12 cellular contexts compared by ENCODE assay signal in the genomic region with DNA sequence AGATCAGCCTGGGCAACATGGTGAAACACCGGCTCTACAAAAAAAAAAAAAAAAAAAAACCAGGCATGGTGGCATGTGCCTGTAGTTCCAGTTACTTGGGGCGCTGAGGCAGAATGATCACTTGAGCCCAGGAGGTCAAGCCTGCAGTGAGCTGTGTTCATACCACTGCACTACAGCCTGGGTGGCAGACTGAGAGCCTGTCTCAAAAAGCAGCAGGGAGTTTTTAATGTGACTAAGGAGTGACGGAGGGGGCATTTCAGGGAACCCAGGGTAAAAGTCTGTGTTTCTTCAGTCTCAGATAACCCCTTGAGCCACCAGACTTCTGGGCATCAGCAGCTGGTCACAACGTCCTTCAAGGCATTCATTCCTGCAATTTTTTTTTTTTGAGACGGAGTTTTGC. TPM values are rescaled to one million over a fixed set of nuclear protein-coding genes. Genes with fewer than 3 reads are reported as not detected.
DNase-seq lines count a peak whose midpoint lies in the region; ATAC-seq, FAIRE-seq and TF ChIP-seq lines count a peak whose summit lies in the region.
"Had no signal": no experiment of that assay in that cellular context is flagged by ENCODE, and none has a peak within 500 bp of the region (broad histone marks: within the 10 kb centered on the region; RNA-seq: fewer than 3 reads in every experiment).

No MANE protein-coding gene starts in this region.

- POLR2A ChIA-PET in K562 (lab: Yijun Ruan, JAX) = interaction anchor here (0.6 to 1.2 kb wide), 5 partner anchors 17 to 141 kb away, joined by 3 to 6 read pairs (median 3); partner anchors contain the start of gene CUEDC2

- H3K27me3 Mint-ChIP-seq in CD14-positive monocyte (ENCODE audit: low read depth in 3 of 3) = peaks cover 0 to 3% (median 2%) of the 10 kb centered on the region in 3 donors
- no peaks in the 10 kb centered on the region for H3K27me3 Mint-ChIP-seq in natural killer cell treated with Interleukin-12 subunit alpha and Interleukin-12 subunit beta and Interleukin-15 and Interleukin-18, amount 100 ng/mL, for 72 hours
- no peaks in the 10 kb centered on the region for H3K27me3 Mint-ChIP-seq in chondrocyte (ENCODE audit: low read depth)

- H3K4me3 ChIP-seq in HUES48 (ENCODE audit: low read depth, low read length) = no peak overlapping the region
- H3K4me3 ChIP-seq in K562 = no peak overlapping the region
- no peak overlapping the region for H3K4me3 ChIP-seq in H7 (ENCODE audit: insufficient read depth, low read depth, low read length)

- peaks cover 74% of the 10 kb centered on the region for H3K4me1 Mint-ChIP-seq in CD14-positive monocyte
- H3K4me1 Mint-ChIP-seq in natural killer cell treated with Interleukin-12 subunit alpha and Interleukin-12 subunit beta and Interleukin-15 and Interleukin-18, amount 100 ng/mL, for 72 hours (ENCODE audit: low read depth in 2 of 2) = peaks cover 19 to 26% of the 10 kb centered on the region in 2 donors
- peaks cover 29% of the 10 kb centered on the region for H3K4me1 Mint-ChIP-seq in chondrocyte (ENCODE audit: low read depth)

- H3K9me3 ChIP-seq in HUES48 (ENCODE audit: control insufficient read depth, insufficient read depth, low read length) (no peaks in the 10 kb centered on the region), K562 (replicated peaks; ENCODE audit: control insufficient read depth, insufficient read depth, low read depth, low read length) (no peaks in the 10 kb centered on the region)

- intact Hi-C loops in CD14-positive monocyte (cut with micrococcal nuclease) (no loop called here), K562 (cut with micrococcal nuclease) (no loop called here)

- no TSS peak for BruUV-seq in K562 (replicated peaks; lab: Mats Ljungman, UMichigan)

- no peak overlapping the region for H2AFZ ChIP-seq in K562 (ENCODE audit: low read depth, low read length)

- TF ChIP-seq RAD21 in K562 (CRISPR knock-in tag; conservative IDR thresholded peaks at IDR 0.05 in 1 of 2, IDR thresholded peaks at IDR 0.05 in 1 of 2) = no peak

- H3K4me2 ChIP-seq in K562 (ENCODE audit: insufficient read depth, low read length) = no peak overlapping the region

- TF ChIP-seq CTCF in CD14-positive monocyte (IDR thresholded peaks at IDR 0.05) (no peak), K562 (IDR thresholded peaks at IDR 0.05 in 2 of 3, conservative IDR thresholded peaks at IDR 0.05 in 1 of 3; ENCODE audit: insufficient read depth in 2 of 3, low read depth in 1 of 3, low read length in 3 of 3) (no peak), chondrocyte (IDR thresholded peaks at IDR 0.05) (no peak)

- CTCF ChIA-PET in K562 (lab: Yijun Ruan, JAX; ENCODE audit: low intra/inter-chr PET ratio) = no interaction called here

- H3K4me3 Mint-ChIP-seq in CD14-positive monocyte = peak overlapping the region in 1 of 2 donors; percentile 6
- H3K4me3 Mint-ChIP-seq in natural killer cell treated with Interleukin-12 subunit alpha and Interleukin-12 subunit beta and Interleukin-15 and Interleukin-18, amount 100 ng/mL, for 72 hours = no peak overlapping the region
- no peak overlapping the region for H3K4me3 Mint-ChIP-seq in chondrocyte (ENCODE audit: unreplicated experiment)

- H3K27ac ChIP-seq in HUES48 (ENCODE audit: low read depth, low read length) (peak overlapping the region; percentile 28), K562 (ENCODE audit: extremely low read depth, low read depth, low read length) (peak overlapping the region; percentile 70; the same call in 2 of the 3 replicates)

- H3K27me3 ChIP-seq in HUES48 (ENCODE audit: control insufficient read depth, insufficient read depth, low read length) = no peaks in the 10 kb centered on the region
- no peaks in the 10 kb centered on the region for H3K27me3 ChIP-seq in K562 (ENCODE audit: control insufficient read depth in 2 of 2, insufficient read depth in 2 of 2, low read length in 2 of 2)
- H3K27me3 ChIP-seq in H7 (ENCODE audit: control insufficient read depth, insufficient read depth, low read length) = no peaks in the 10 kb centered on the region; the same call in 1 of the 2 replicates

- FAIRE-seq in K562 (lab: Jason Lieb, UNC) = no peak
- FAIRE-seq: bronchial epithelial cell, H54 had no signal

- peaks cover 4 to 5% of the 10 kb centered on the region in 2 donors for H3K36me3 Mint-ChIP-seq in CD14-positive monocyte
- H3K36me3 Mint-ChIP-seq in natural killer cell treated with Interleukin-12 subunit alpha and Interleukin-12 subunit beta and Interleukin-15 and Interleukin-18, amount 100 ng/mL, for 72 hours = peaks cover 7% of the 10 kb centered on the region
- H3K36me3 Mint-ChIP-seq in chondrocyte (ENCODE audit: low read depth) = peaks cover 2% of the 10 kb centered on the region

- H3K36me3 ChIP-seq in HUES48 (ENCODE audit: control insufficient read depth, insufficient read depth, low read length) = peaks cover 25% of the 10 kb centered on the region
- H3K36me3 ChIP-seq in K562 (ENCODE audit: control insufficient read depth, insufficient read depth, low read length) = peaks cover 44% of the 10 kb centered on the region; the same call in 2 of the 3 replicates
- H3K36me3 ChIP-seq in H7 (replicated peaks; ENCODE audit: control insufficient read depth, insufficient read depth, low read length) = peaks cover 7% of the 10 kb centered on the region

- DNase-seq in CD14-positive monocyte (ENCODE audit: low spot score) (no peak), K562 (ENCODE audit: extremely low read depth in 1 of 4, low spot score in 3 of 4) (no peak), chondrocyte (ENCODE audit: low spot score) (no peak), H7 (no peak), middle frontal gyrus (ENCODE audit: extremely low spot score, low spot score) (no peak), NCI-H146 treated with DMSO at 0.1 percent for 48 hours (lab: John Stamatoyannopoulos, UW; ENCODE audit: unreplicated experiment) (no peak)
- no peak for DNase-seq in natural killer cell treated with Interleukin-12 subunit alpha and Interleukin-12 subunit beta and Interleukin-15 and Interleukin-18, amount 100 ng/mL, for 72 hours (ENCODE audit: low spot score)
- DNase-seq: KG1 had no signal

- H4K20me1 ChIP-seq in K562 (replicated peaks; ENCODE audit: control insufficient read depth, insufficient read depth, low read length) = no peaks in the 10 kb centered on the region

- H3K4me1 ChIP-seq in HUES48 (ENCODE audit: control insufficient read depth, insufficient read depth, low read length) = peaks cover 50% of the 10 kb centered on the region
- H3K4me1 ChIP-seq in K562 (replicated peaks in 1 of 2; ENCODE audit: control insufficient read depth in 2 of 2, insufficient read depth in 2 of 2, low read length in 2 of 2) = peaks cover 41 to 42% of the 10 kb centered on the region in 2 experiments

- no peaks in the 10 kb centered on the region for H3K9me1 ChIP-seq in K562 (ENCODE audit: control insufficient read depth, insufficient read depth, low read length)

- TF ChIP-seq POLR2A in K562 (conservative IDR thresholded peaks at IDR 0.05) = no peak

- in situ Hi-C loops in K562 (cut with MboI) = no loop called here

- H3K9ac ChIP-seq in HUES48 (ENCODE audit: low read depth, low read length) = no peak overlapping the region
- 0 out of 4 replicates have a peak overlapping the region, but pooled peaks of 1 of the 2 experiments have one; percentile 9 for H3K9ac ChIP-seq in K562 (ENCODE audit: insufficient read depth in 1 of 2, low read depth in 2 of 2, low read length in 2 of 2)

- H3K27ac Mint-ChIP-seq in CD14-positive monocyte (peak overlapping the region; percentile 98 to 100 (median 98)), chondrocyte (ENCODE audit: unreplicated experiment) (no peak overlapping the region)
- peak overlapping the region; percentile 89 to 93 for H3K27ac Mint-ChIP-seq in natural killer cell treated with Interleukin-12 subunit alpha and Interleukin-12 subunit beta and Interleukin-15 and Interleukin-18, amount 100 ng/mL, for 72 hours

- peaks cover 0 to 4% (median 0%) of the 10 kb centered on the region in 7 donors for H3K9me3 Mint-ChIP-seq in CD14-positive monocyte
- no peaks in the 10 kb centered on the region for H3K9me3 Mint-ChIP-seq in natural killer cell treated with Interleukin-12 subunit alpha and Interleukin-12 subunit beta and Interleukin-15 and Interleukin-18, amount 100 ng/mL, for 72 hours
- no peaks in the 10 kb centered on the region for H3K9me3 Mint-ChIP-seq in chondrocyte (ENCODE audit: low read depth)

- peaks cover 43% of the 10 kb centered on the region for H3K79me2 ChIP-seq in K562 (ENCODE audit: control insufficient read depth, insufficient read depth, low read length)

- no peak for TF ChIP-seq EP300 in K562 (IDR thresholded peaks at IDR 0.05; ENCODE audit: low read length)

- WGBS in K562 (ENCODE audit: insufficient coverage, low coverage, missing lambda C conversion rate) = 82% methylated on average over 4 of the region's 5 CpGs

- no peak for ATAC-seq in K562
- no peak for ATAC-seq in natural killer cell treated with Interleukin-12 subunit alpha and Interleukin-12 subunit beta and Interleukin-15 and Interleukin-18, amount 100 ng/mL, for 72 hours

RNA-seq across cellular contexts. Expression of gene C10orf95, which starts 2.2 kb away (rescaled TPM):
- polyA plus RNA-seq in CD14-positive monocyte (not detected), K562 (2011; rRNA removed) (0.08 and 0.24 TPM in 2 replicates), K562 (2014; fragmentation: Illumina TruSeq; extraction: Trizol) (0.18 and 0.30 TPM in 2 replicates), K562 (2014; fragmentation: Nextera tagmentation; extraction: Ambion mirVana) (under 1 TPM; 0.03 to 0.14 TPM), K562 (2014; rRNA removed) (0.16 and 0.35 TPM in 2 replicates)
- total RNA-seq in K562 (2011; cell fraction: chromatin; rRNA removed; ENCODE audit: low replicate concordance) = 0.48 and 0.93 TPM in 2 replicates
- 1.0 and 1.3 TPM in 2 replicates for total RNA-seq in K562 (2011; cell fraction: nucleolus; rRNA removed)
- 1.6 and 1.9 TPM in 2 replicates for total RNA-seq in K562 (2011; cell fraction: nucleoplasm; rRNA removed)
- total RNA-seq in K562 (2014; rRNA removed) (0.41 and 0.90 TPM in 2 replicates), K562 (2014; rRNA removed; fragmentation: Illumina TruSeq; extraction: Trizol) (not detected in 2 replicates), K562 (2015; rRNA removed; fragmentation: Illumina TruSeq; extraction: Trizol) (0.26 and 0.29 TPM in 2 replicates), K562 (2021) (0.38 and 0.49 TPM in 2 replicates), chondrocyte (not detected in 3 replicates)
- polyA plus RNA-seq in K562 (2011; cell fraction: cytosol; rRNA removed) = 0.40 and 0.70 TPM in 2 replicates
- polyA plus RNA-seq in K562 (2011; cell fraction: nucleus; rRNA removed) = 0.63 and 0.87 TPM in 2 replicates
- polyA plus RNA-seq in K562 (2012) = 1.9 and 2.0 TPM in 2 replicates
- 0.21 and 0.30 TPM in 2 replicates for polyA minus RNA-seq in K562 (2011; rRNA and poly(A)+ RNA removed)
- polyA minus RNA-seq in K562 (2011; cell fraction: cytosol; rRNA and poly(A)+ RNA removed) = not detected in 2 replicates
- 1.2 and 1.5 TPM in 2 replicates for polyA minus RNA-seq in K562 (2011; cell fraction: nucleus; rRNA and poly(A)+ RNA removed)
- under 1 TPM in 1 of 2 donors, not detected in 1; 0.98 TPM for total RNA-seq in natural killer cell treated with Interleukin-12 subunit alpha and Interleukin-12 subunit beta and Interleukin-15 and Interleukin-18, amount 100 ng/mL, for 72 hours
- total RNA-seq in H7 (2014; rRNA removed; shearing (Covaris generic)) = 0.30 and 0.45 TPM in 2 replicates
- polyA plus RNA-seq: neural cell had no signal

RNA-seq across cellular contexts. Expression of gene CUEDC2, which starts 21.1 kb away (rescaled TPM):
- 10 to 100 TPM; 58.5 to 70.2 TPM for polyA plus RNA-seq in CD14-positive monocyte
- 16.7 and 39.3 TPM in 2 replicates for total RNA-seq in K562 (2011; cell fraction: chromatin; rRNA removed; ENCODE audit: low replicate concordance)
- total RNA-seq in K562 (2011; cell fraction: nucleolus; rRNA removed) = 30.3 and 31.5 TPM in 2 replicates
- 14.4 and 24.2 TPM in 2 replicates for total RNA-seq in K562 (2011; cell fraction: nucleoplasm; rRNA removed)
- 35.9 and 37.0 TPM in 2 replicates for total RNA-seq in K562 (2014; rRNA removed)
- total RNA-seq in K562 (2014; rRNA removed; fragmentation: Illumina TruSeq; extraction: Trizol) = 13.5 and 17.8 TPM in 2 replicates
- total RNA-seq in K562 (2015; rRNA removed; fragmentation: Illumina TruSeq; extraction: Trizol) = 19.9 and 21.0 TPM in 2 replicates
- total RNA-seq in K562 (2021) = 36.0 and 40.1 TPM in 2 replicates
- polyA plus RNA-seq in K562 (2011; rRNA removed) = 27.4 and 34.9 TPM in 2 replicates
- polyA plus RNA-seq in K562 (2011; cell fraction: cytosol; rRNA removed) = 53.4 and 65.7 TPM in 2 replicates
- polyA plus RNA-seq in K562 (2011; cell fraction: nucleus; rRNA removed) = 66.8 and 81.1 TPM in 2 replicates
- 33.8 and 48.3 TPM in 2 replicates for polyA plus RNA-seq in K562 (2012)
- polyA plus RNA-seq in K562 (2014; fragmentation: Illumina TruSeq; extraction: Trizol) = 44.5 and 48.9 TPM in 2 replicates
- 10 to 100 TPM in 1 of 2 experiments, 1 to 10 TPM in 1; 8.5 to 17.0 TPM for polyA plus RNA-seq in K562 (2014; fragmentation: Nextera tagmentation; extraction: Ambion mirVana)
- polyA plus RNA-seq in K562 (2014; rRNA removed) = 45.6 and 48.3 TPM in 2 replicates
- 9.5 TPM in 2 replicates for polyA minus RNA-seq in K562 (2011; rRNA and poly(A)+ RNA removed)
- polyA minus RNA-seq in K562 (2011; cell fraction: cytosol; rRNA and poly(A)+ RNA removed) = 22.7 and 24.0 TPM in 2 replicates
- polyA minus RNA-seq in K562 (2011; cell fraction: nucleus; rRNA and poly(A)+ RNA removed) = 7.7 and 8.6 TPM in 2 replicates
- total RNA-seq in natural killer cell treated with Interleukin-12 subunit alpha and Interleukin-12 subunit beta and Interleukin-15 and Interleukin-18, amount 100 ng/mL, for 72 hours = 10 to 100 TPM; 39.8 to 58.5 TPM
- 55.1 to 64.3 TPM (median 57.7 TPM) in 3 replicates for total RNA-seq in chondrocyte
- total RNA-seq in H7 (2014; rRNA removed; shearing (Covaris generic)) = 51.3 and 64.7 TPM in 2 replicates

RNA-seq across cellular contexts. Expression of gene FBXL15, which starts 32.9 kb away (rescaled TPM):
- polyA plus RNA-seq in CD14-positive monocyte (10 to 100 TPM; 25.5 to 36.3 TPM), K562 (2011; rRNA removed) (3.5 and 5.6 TPM in 2 replicates), K562 (2014; fragmentation: Illumina TruSeq; extraction: Trizol) (1.4 and 3.1 TPM in 2 replicates), K562 (2014; fragmentation: Nextera tagmentation; extraction: Ambion mirVana) (under 1 TPM; 0.08 to 0.31 TPM), K562 (2014; rRNA removed) (24.0 and 25.9 TPM in 2 replicates)
- total RNA-seq in K562 (2011; cell fraction: chromatin; rRNA removed; ENCODE audit: low replicate concordance) = 2.1 and 10.9 TPM in 2 replicates
- 16.8 and 21.0 TPM in 2 replicates for total RNA-seq in K562 (2011; cell fraction: nucleolus; rRNA removed)
- 6.7 and 7.4 TPM in 2 replicates for total RNA-seq in K562 (2011; cell fraction: nucleoplasm; rRNA removed)
- total RNA-seq in K562 (2014; rRNA removed) (25.8 and 27.4 TPM in 2 replicates), K562 (2014; rRNA removed; fragmentation: Illumina TruSeq; extraction: Trizol) (0.80 and 1.2 TPM in 2 replicates), K562 (2015; rRNA removed; fragmentation: Illumina TruSeq; extraction: Trizol) (4.1 and 4.5 TPM in 2 replicates), K562 (2021) (19.5 and 25.4 TPM in 2 replicates), chondrocyte (8.8 to 10.1 TPM (median 9.0 TPM) in 3 replicates)
- polyA plus RNA-seq in K562 (2011; cell fraction: cytosol; rRNA removed) = 10.9 and 32.1 TPM in 2 replicates
- 29.9 and 52.2 TPM in 2 replicates for polyA plus RNA-seq in K562 (2011; cell fraction: nucleus; rRNA removed)
- polyA plus RNA-seq in K562 (2012) = 9.6 and 16.4 TPM in 2 replicates
- 0.49 and 0.72 TPM in 2 replicates for polyA minus RNA-seq in K562 (2011; rRNA and poly(A)+ RNA removed)
- 2.8 and 7.2 TPM in 2 replicates for polyA minus RNA-seq in K562 (2011; cell fraction: cytosol; rRNA and poly(A)+ RNA removed)
- polyA minus RNA-seq in K562 (2011; cell fraction: nucleus; rRNA and poly(A)+ RNA removed) = 5.5 and 7.0 TPM in 2 replicates
- total RNA-seq in natural killer cell treated with Interleukin-12 subunit alpha and Interleukin-12 subunit beta and Interleukin-15 and Interleukin-18, amount 100 ng/mL, for 72 hours = 10 to 100 TPM; 22.0 to 23.7 TPM
- 23.0 and 29.8 TPM in 2 replicates for total RNA-seq in H7 (2014; rRNA removed; shearing (Covaris generic))

RNA-seq across cellular contexts. Expression of gene PSD, which starts 34.9 kb away (rescaled TPM):
- polyA plus RNA-seq in CD14-positive monocyte = 1 to 10 TPM; 1.1 to 1.5 TPM
- 2.6 and 10.1 TPM in 2 replicates for total RNA-seq in K562 (2011; cell fraction: chromatin; rRNA removed; ENCODE audit: low replicate concordance)
- total RNA-seq in K562 (2011; cell fraction: nucleolus; rRNA removed) = 6.1 and 10.2 TPM in 2 replicates
- total RNA-seq in K562 (2011; cell fraction: nucleoplasm; rRNA removed) = 3.3 and 4.3 TPM in 2 replicates
- total RNA-seq in K562 (2014; rRNA removed) = 0.54 and 1.1 TPM in 2 replicates
- 0.10 and 0.11 TPM in 2 replicates for total RNA-seq in K562 (2014; rRNA removed; fragmentation: Illumina TruSeq; extraction: Trizol)
- 0.54 and 0.60 TPM in 2 replicates for total RNA-seq in K562 (2015; rRNA removed; fragmentation: Illumina TruSeq; extraction: Trizol)
- total RNA-seq in K562 (2021) = 1.5 and 1.7 TPM in 2 replicates
- 0.89 and 1.6 TPM in 2 replicates for polyA plus RNA-seq in K562 (2011; rRNA removed)
- polyA plus RNA-seq in K562 (2011; cell fraction: cytosol; rRNA removed) = 1.2 and 3.0 TPM in 2 replicates
- polyA plus RNA-seq in K562 (2011; cell fraction: nucleus; rRNA removed) = 7.0 and 9.6 TPM in 2 replicates
- 3.4 TPM in 2 replicates for polyA plus RNA-seq in K562 (2012)
- 0.40 and 0.64 TPM in 2 replicates for polyA plus RNA-seq in K562 (2014; fragmentation: Illumina TruSeq; extraction: Trizol)
- not detected for polyA plus RNA-seq in K562 (2014; fragmentation: Nextera tagmentation; extraction: Ambion mirVana)
- polyA plus RNA-seq in K562 (2014; rRNA removed) = 0.89 and 1.5 TPM in 2 replicates
- 0.06 and 0.49 TPM in 2 replicates for polyA minus RNA-seq in K562 (2011; rRNA and poly(A)+ RNA removed)
- polyA minus RNA-seq in K562 (2011; cell fraction: cytosol; rRNA and poly(A)+ RNA removed) = 0.76 and 1.8 TPM in 2 replicates
- 2.7 and 3.5 TPM in 2 replicates for polyA minus RNA-seq in K562 (2011; cell fraction: nucleus; rRNA and poly(A)+ RNA removed)
- 1 to 10 TPM; 2.3 to 7.6 TPM for total RNA-seq in natural killer cell treated with Interleukin-12 subunit alpha and Interleukin-12 subunit beta and Interleukin-15 and Interleukin-18, amount 100 ng/mL, for 72 hours
- 3.0 to 4.0 TPM (median 4.0 TPM) in 3 replicates for total RNA-seq in chondrocyte
- 5.2 and 6.1 TPM in 2 replicates for total RNA-seq in H7 (2014; rRNA removed; shearing (Covaris generic))

RNA-seq across cellular contexts. Expression of gene ACTR1A, which starts 49.0 kb away (rescaled TPM):
- polyA plus RNA-seq in CD14-positive monocyte (10 to 100 TPM; 79.0 to 79.4 TPM), K562 (2011; rRNA removed) (77.2 and 80.3 TPM in 2 replicates), K562 (2014; fragmentation: Illumina TruSeq; extraction: Trizol) (60.2 and 60.9 TPM in 2 replicates), K562 (2014; fragmentation: Nextera tagmentation; extraction: Ambion mirVana) (10 to 100 TPM; 36.3 to 44.1 TPM), K562 (2014; rRNA removed) (49.6 and 60.5 TPM in 2 replicates)
- total RNA-seq in K562 (2011; cell fraction: chromatin; rRNA removed; ENCODE audit: low replicate concordance) = 49.4 and 103 TPM in 2 replicates
- 55.9 and 62.7 TPM in 2 replicates for total RNA-seq in K562 (2011; cell fraction: nucleolus; rRNA removed)
- total RNA-seq in K562 (2011; cell fraction: nucleoplasm; rRNA removed) = 52.4 and 56.3 TPM in 2 replicates
- total RNA-seq in K562 (2014; rRNA removed) (47.8 and 49.1 TPM in 2 replicates), K562 (2014; rRNA removed; fragmentation: Illumina TruSeq; extraction: Trizol) (39.8 and 43.6 TPM in 2 replicates), K562 (2015; rRNA removed; fragmentation: Illumina TruSeq; extraction: Trizol) (47.7 and 52.5 TPM in 2 replicates), K562 (2021) (56.7 and 60.5 TPM in 2 replicates), chondrocyte (128 to 137 TPM (median 128 TPM) in 3 replicates)
- 72.0 and 75.9 TPM in 2 replicates for polyA plus RNA-seq in K562 (2011; cell fraction: cytosol; rRNA removed)
- polyA plus RNA-seq in K562 (2011; cell fraction: nucleus; rRNA removed) = 90.8 and 94.6 TPM in 2 replicates
- polyA plus RNA-seq in K562 (2012) = 44.6 and 45.2 TPM in 2 replicates
- polyA minus RNA-seq in K562 (2011; rRNA and poly(A)+ RNA removed) = 46.7 and 62.1 TPM in 2 replicates
- 38.5 TPM in 2 replicates for polyA minus RNA-seq in K562 (2011; cell fraction: cytosol; rRNA and poly(A)+ RNA removed)
- 23.0 and 41.4 TPM in 2 replicates for polyA minus RNA-seq in K562 (2011; cell fraction: nucleus; rRNA and poly(A)+ RNA removed)
- total RNA-seq in natural killer cell treated with Interleukin-12 subunit alpha and Interleukin-12 subunit beta and Interleukin-15 and Interleukin-18, amount 100 ng/mL, for 72 hours = 100 to 1,000 TPM in 1 of 2 donors, 10 to 100 TPM in 1; 84.5 to 108 TPM
- total RNA-seq in H7 (2014; rRNA removed; shearing (Covaris generic)) = 144 and 180 TPM in 2 replicates
